ENCODE assay signal across 8 cellular contexts in genomic region chr7:95871078-95871848, GRCh38.
A peak's percentile ranks its signal among the peaks of the same experiment; 100 is the strongest.
DNase-seq lines count a peak whose midpoint lies in the region; ATAC-seq lines count a peak whose summit lies in the region.

No MANE protein-coding gene starts in this region.

- no peak overlapping the region for H3K9ac ChIP-seq in trophoblast cell (ENCODE audit: low read length)

- H4K12ac ChIP-seq in trophoblast cell (ENCODE audit: low read depth, low read length), result no peak overlapping the region

- no peak overlapping the region for H2BK120ac ChIP-seq in trophoblast cell (ENCODE audit: insufficient read depth, low read length, poor library complexity)

- no peak overlapping the region for H3K14ac ChIP-seq in trophoblast cell (ENCODE audit: low read length)

- ATAC-seq in GM19455 (IDR thresholded peaks at IDR 0.05; ENCODE audit: unreplicated experiment) (peak; percentile 65), GM18909 (IDR thresholded peaks at IDR 0.05; ENCODE audit: poor library complexity, unreplicated experiment) (no peak)

- H3K4me3 ChIP-seq in SJCRH30 (no peak overlapping the region), trophoblast cell (ENCODE audit: low read depth, low read length) (no peak overlapping the region)

- DNase-seq in DMS114 treated with DMSO at 0.1 percent for 48 hours (lab: John Stamatoyannopoulos, UW; ENCODE audit: unreplicated experiment), result peak; percentile 67
- peak; percentile 16 for DNase-seq in MV-4-11 (lab: John Stamatoyannopoulos, UW)
- DNase-seq in SJCRH30, result peak; percentile 63 to 93
- DNase-seq in fibroblast of the conjunctiva (ENCODE audit: low read depth), result peak; percentile 13
- DNase-seq in trophoblast cell, result peak; percentile 44 to 74
- DNase-seq in activated effector memory CD4-positive, alpha-beta T cell treated with anti-CD3 and anti-CD28 coated beads, Interleukin-2, amount 50 U/mL, for 16 hours, result no peak

- H3K27me3 ChIP-seq in SJCRH30 (no peaks in the 10 kb centered on the region), trophoblast cell (ENCODE audit: insufficient read depth, low read length) (no peaks in the 10 kb centered on the region)

- no peak overlapping the region for H3K4ac ChIP-seq in trophoblast cell (ENCODE audit: low read depth, low read length)

- H3K79me2 ChIP-seq in trophoblast cell (ENCODE audit: control insufficient read depth, insufficient read depth, low read length, poor library complexity), result no peaks in the 10 kb centered on the region

- H3K36me3 ChIP-seq in SJCRH30 (no peaks in the 10 kb centered on the region), trophoblast cell (ENCODE audit: control insufficient read depth in 1 of 2, insufficient read depth in 2 of 2, low read length in 2 of 2) (no peaks in the 10 kb centered on the region)

- H3K79me1 ChIP-seq in trophoblast cell (ENCODE audit: low read length), result no peaks in the 10 kb centered on the region

- peaks cover 48% of the 10 kb centered on the region for H3K4me1 ChIP-seq in SJCRH30
- no peaks in the 10 kb centered on the region for H3K4me1 ChIP-seq in trophoblast cell (ENCODE audit: control insufficient read depth in 1 of 2, insufficient read depth in 2 of 2, low read length in 2 of 2)

- no peak overlapping the region for H2BK12ac ChIP-seq in trophoblast cell (ENCODE audit: low read length)

- no peak overlapping the region for H3K18ac ChIP-seq in trophoblast cell (ENCODE audit: low read length)

- no peak overlapping the region for H4K8ac ChIP-seq in trophoblast cell (ENCODE audit: low read depth, low read length)

- H3K27ac ChIP-seq in SJCRH30 (no peak overlapping the region), trophoblast cell (ENCODE audit: low read depth, low read length) (no peak overlapping the region)

- no peak overlapping the region for H4K91ac ChIP-seq in trophoblast cell (ENCODE audit: low read depth, low read length)

- H3K4me2 ChIP-seq in trophoblast cell (ENCODE audit: low read length), result no peak overlapping the region

- no peak overlapping the region for H2AFZ ChIP-seq in trophoblast cell (ENCODE audit: insufficient read depth, low read length, poor library complexity)

- no peak overlapping the region for H2BK5ac ChIP-seq in trophoblast cell (ENCODE audit: low read depth, low read length, poor library complexity)

- H3K9me3 ChIP-seq in SJCRH30 (replicated peaks), result no peaks in the 10 kb centered on the region
- no peaks in the 10 kb centered on the region for H3K9me3 ChIP-seq in trophoblast cell (ENCODE audit: insufficient read depth, low read depth, low read length)

- no peak overlapping the region for H2AK5ac ChIP-seq in trophoblast cell (ENCODE audit: low read length)

- H3K23ac ChIP-seq in trophoblast cell (ENCODE audit: low read length), result no peak overlapping the region

- WGBS in trophoblast cell (ENCODE audit: extremely low coverage, insufficient coverage, insufficient read length), result no CpG with 5 or more reads among the region's 6 CpGs
